In the genomic region with DNA sequence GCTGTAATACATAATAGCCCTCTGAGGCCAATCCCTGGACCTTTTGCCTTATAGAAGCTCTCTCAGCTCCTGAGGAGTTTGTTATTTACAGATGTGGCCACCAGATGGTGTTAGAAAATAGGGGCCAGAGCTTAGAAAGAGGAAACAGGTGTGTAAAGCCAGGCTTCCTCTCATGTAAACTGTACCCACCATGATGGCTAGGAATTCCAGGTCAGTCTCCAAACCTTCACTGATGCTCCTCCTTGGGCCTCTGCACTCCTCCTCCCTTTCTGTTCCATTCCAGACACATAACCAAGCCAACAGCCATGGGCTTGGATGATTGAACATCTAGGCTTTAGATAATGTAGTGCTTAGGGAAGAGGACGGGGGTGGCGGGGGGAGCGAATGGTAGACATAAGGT, we compare ENCODE assay signal across 8 cellular contexts. TPM values are rescaled to one million over a fixed set of nuclear protein-coding genes. Genes with fewer than 3 reads are reported as not detected.
A peak's percentile ranks its signal among the peaks of the same experiment; 100 is the strongest.
DNase-seq lines count a peak whose midpoint lies in the region; ATAC-seq and TF ChIP-seq lines count a peak whose summit lies in the region.

No MANE protein-coding gene starts in this region.

- peak; percentile 46 for ATAC-seq in HG03095 (IDR thresholded peaks at IDR 0.05; ENCODE audit: unreplicated experiment)
- ATAC-seq in Right ventricle myocardium superior (ENCODE audit: poor library complexity): peak; percentile 69

- TF ChIP-seq CTCF in 22Rv1 (IDR thresholded peaks at IDR 0.05): peak; percentile 71
- peak; percentile 70 for TF ChIP-seq CTCF in GM12873 (IDR thresholded peaks at IDR 0.05; ENCODE audit: insufficient read depth, low read depth, low read length, missing control alignments)
- peak; percentile 87 for TF ChIP-seq CTCF in VCaP (conservative IDR thresholded peaks at IDR 0.05)

- intact Hi-C loops in Right ventricle myocardium superior (cut with DNase I): loop anchor here (2.0 to 5.0 kb wide), 2 partner anchors 189 to 336 kb away; a partner anchor contains a TSS

- no peak overlapping the region for H3K27ac ChIP-seq in 22Rv1
- H3K27ac ChIP-seq in VCaP: no peak overlapping the region

- DNase-seq in NCI-H2107 treated with DMSO at 0.1 percent for 48 hours (lab: John Stamatoyannopoulos, UW; ENCODE audit: unreplicated experiment) (peak; percentile 76), Right ventricle myocardium superior (no peak), retina (peak; percentile 44), HK-2 (ENCODE audit: unreplicated experiment) (no peak)

RNA-seq across cellular contexts. Expression of a gene that starts 39.7 kb away (rescaled TPM):
- 4.6 TPM for total RNA-seq in Right ventricle myocardium superior

RNA-seq across cellular contexts. Expression of a gene that starts 40.0 kb away (rescaled TPM):
- total RNA-seq in Right ventricle myocardium superior: 10.4 TPM

Comparison
In these comparisons a context has a peak if more than half of its experiments do, and no peak if none do; other contexts are left out.
1. DNase-seq: peak in NCI-H2107 treated with DMSO at 0.1 percent for 48 hours (single experiment) and retina (single experiment); none in Right ventricle myocardium superior (single experiment) and HK-2 (single experiment).
2. Peak in every context shown above with its lines, with median percentiles within 50 percentile points of each other: CTCF ChIP-seq.